ENCODE assay signal across 1 cellular context in genomic region chr19:45505996-45506245, GRCh38.
TF ChIP-seq lines count a peak whose summit lies in the region.

No MANE protein-coding gene starts in this region.

TF ChIP-seq in HepG2, 621 proteins besides CTCF, POLR2A, EP300 and RAD21:
- TF ChIP-seq NR2F1 (CRISPR knock-in tag; IDR thresholded peaks at IDR 0.05) (peak in 1 of 2 experiments; percentile 62; a peak in 2 of 4 replicates), NR2F6 (IDR thresholded peaks at IDR 0.05) (peak; percentile 64), NR2F6 (CRISPR knock-in tag; IDR thresholded peaks at IDR 0.05) (peak; percentile 71), REPIN1 (CRISPR knock-in tag; IDR thresholded peaks at IDR 0.05; ENCODE audit: borderline replicate concordance, low read depth) (peak; percentile 42; the same call in 1 of the 2 replicates), MIER3 (CRISPR knock-in tag; IDR thresholded peaks at IDR 0.05; ENCODE audit: borderline replicate concordance) (no peak), ZNF441 (CRISPR knock-in tag; IDR thresholded peaks at IDR 0.05; ENCODE audit: borderline replicate concordance) (peak; percentile 38; the same call in 1 of the 2 replicates), ZNF205 (CRISPR knock-in tag; IDR thresholded peaks at IDR 0.05) (no peak), ZNF501 (CRISPR knock-in tag; IDR thresholded peaks at IDR 0.05) (0 out of 2 replicates have a peak, but pooled peaks have one; percentile 8), HNRNPK (IDR thresholded peaks at IDR 0.05; ENCODE audit: low read depth, low read length, poor library complexity, severe bottlenecking) (no peak), SP5 (CRISPR knock-in tag; IDR thresholded peaks at IDR 0.05; ENCODE audit: borderline replicate concordance, low read depth) (peak; percentile 80), WIZ (CRISPR knock-in tag; IDR thresholded peaks at IDR 0.05) (no peak), SSRP1 (CRISPR knock-in tag; IDR thresholded peaks at IDR 0.05) (0 out of 2 replicates have a peak, but pooled peaks have one; percentile 39), RARA (CRISPR knock-in tag; IDR thresholded peaks at IDR 0.05) (peak; percentile 84), ZNF761 (CRISPR knock-in tag; conservative IDR thresholded peaks at IDR 0.05) (peak; percentile 57; the same call in 1 of the 2 replicates), ZNF850 (CRISPR knock-in tag; conservative IDR thresholded peaks at IDR 0.05) (0 out of 2 replicates have a peak, but pooled peaks have one; percentile 3), ZNF30 (CRISPR knock-in tag; IDR thresholded peaks at IDR 0.05) (no peak), ZNF556 (CRISPR knock-in tag; IDR thresholded peaks at IDR 0.05; ENCODE audit: borderline replicate concordance) (0 out of 2 replicates have a peak, but pooled peaks have one; percentile 45), ZNF496 (CRISPR knock-in tag; IDR thresholded peaks at IDR 0.05; ENCODE audit: insufficient replicate concordance) (no peak), ZKSCAN1 (IDR thresholded peaks at IDR 0.05; ENCODE audit: low read length) (no peak), PTBP1 (IDR thresholded peaks at IDR 0.05; ENCODE audit: low read depth, low read length, poor library complexity, severe bottlenecking) (no peak), CENPT (CRISPR knock-in tag; IDR thresholded peaks at IDR 0.05; ENCODE audit: low read depth) (no peak), ZNF256 (CRISPR knock-in tag; conservative IDR thresholded peaks at IDR 0.05) (no peak), ZNF430 (CRISPR knock-in tag; IDR thresholded peaks at IDR 0.05) (0 out of 2 replicates have a peak, but pooled peaks have one; percentile 20), ZSCAN25 (CRISPR knock-in tag; IDR thresholded peaks at IDR 0.05) (no peak), ZMAT3 (CRISPR knock-in tag; conservative IDR thresholded peaks at IDR 0.05) (0 out of 2 replicates have a peak, but pooled peaks have one; percentile 62), NCOA2 (CRISPR knock-in tag; IDR thresholded peaks at IDR 0.05) (0 out of 2 replicates have a peak, but pooled peaks have one; percentile 31), ZBTB49 (CRISPR knock-in tag; IDR thresholded peaks at IDR 0.05; ENCODE audit: borderline replicate concordance) (no peak)
